Comparison of ENCODE assay signal across 22 cellular contexts in the genomic region with DNA sequence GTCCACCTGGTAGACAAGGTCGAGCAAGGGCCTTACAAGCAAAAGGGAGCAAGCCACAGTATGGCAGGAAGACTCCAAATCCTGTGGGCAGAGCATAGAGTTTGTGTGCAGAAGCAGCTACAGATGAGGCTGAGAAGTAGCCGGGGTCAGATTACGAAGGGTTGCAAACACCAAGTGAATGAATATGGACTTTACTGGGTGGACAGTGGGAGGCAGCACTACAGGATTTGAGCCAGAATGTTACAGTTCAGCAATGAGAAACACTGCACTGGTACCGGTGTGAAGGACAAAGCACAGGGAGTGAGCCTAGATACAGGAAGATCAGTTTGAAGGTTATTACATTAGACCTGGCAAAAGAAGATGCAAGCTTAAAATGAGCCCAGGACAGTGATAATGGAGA. TPM values are rescaled to one million over a fixed set of nuclear protein-coding genes. Genes with fewer than 3 reads are reported as not detected.
DNase-seq lines count a peak whose midpoint lies in the region; ATAC-seq, FAIRE-seq and TF ChIP-seq lines count a peak whose summit lies in the region.
"Had no signal": no experiment of that assay in that cellular context is flagged by ENCODE, and none has a peak within 500 bp of the region (broad histone marks: within the 10 kb centered on the region; RNA-seq: fewer than 3 reads in every experiment).

No MANE protein-coding gene starts in this region.

- H3K4me3 ChIP-seq in GM23338 = no peak overlapping the region
- no peak overlapping the region for H3K4me3 ChIP-seq in K562
- no peak overlapping the region for H3K4me3 ChIP-seq in right cardiac atrium (ENCODE audit: low read length)
- H3K4me3 ChIP-seq: coronary artery, psoas muscle had no signal

- no peak overlapping the region for H3K27ac ChIP-seq in GM23338 (ENCODE audit: low read depth)
- H3K27ac ChIP-seq in K562 (ENCODE audit: extremely low read depth, low read depth, low read length) = no peak overlapping the region
- no peak overlapping the region for H3K27ac ChIP-seq in right cardiac atrium (ENCODE audit: low read length)
- H3K27ac ChIP-seq: coronary artery, psoas muscle had no signal

- peaks cover 5% of the 10 kb centered on the region; the same call in 2 of the 3 replicates for H3K4me1 Mint-ChIP-seq in GM23338

- no peak overlapping the region for H3K27ac Mint-ChIP-seq in GM23338
- H3K27ac Mint-ChIP-seq: activated B cell treated with CpG ODN at 0.5 μM for 24 hours; activated CD8-positive, alpha-beta T cell treated with anti-CD3 and anti-CD28 coated beads for 36 hours; mesothelial cell of epicardium had no signal

- no peak for TF ChIP-seq POLR2A in K562 (conservative IDR thresholded peaks at IDR 0.05)

- TF ChIP-seq CTCF in GM23338 (conservative IDR thresholded peaks at IDR 0.05; ENCODE audit: low read depth in 2 of 2) (peak in 1 of 2 experiments; percentile 26; a peak in 1 of 4 replicates), K562 (IDR thresholded peaks at IDR 0.05 in 2 of 3, conservative IDR thresholded peaks at IDR 0.05 in 1 of 3; ENCODE audit: insufficient read depth in 2 of 3, low read depth in 1 of 3, low read length in 3 of 3) (0 out of 6 replicates have a peak, but pooled peaks of 1 of the 3 experiments have one; percentile 4)

- no TSS peak for BruUV-seq in K562 (replicated peaks; lab: Mats Ljungman, UMichigan)

- H3K36me3 Mint-ChIP-seq in GM23338 (ENCODE audit: low read depth) = no peaks in the 10 kb centered on the region
- H3K36me3 Mint-ChIP-seq: mesothelial cell of epicardium had no signal

- CTCF ChIA-PET in K562 (lab: Yijun Ruan, JAX; ENCODE audit: low intra/inter-chr PET ratio) = no interaction called here

- H2AFZ ChIP-seq in GM23338 (no peak overlapping the region), K562 (ENCODE audit: low read depth, low read length) (no peak overlapping the region)

- peak; percentile 66 for ATAC-seq in GM23338
- ATAC-seq in K562 = peak; percentile 55; the same call in 2 of the 3 replicates
- ATAC-seq in right cardiac atrium = no peak
- no peak for ATAC-seq in HG03280 (IDR thresholded peaks at IDR 0.05; ENCODE audit: unreplicated experiment)
- ATAC-seq: activated CD8-positive, alpha-beta T cell treated with anti-CD3 and anti-CD28 coated beads for 36 hours; activated T-cell treated with anti-CD3 and anti-CD28 coated beads, Interleukin-2, amount 50 U/mL, for 4 hours; psoas muscle had no signal

- no peak for TF ChIP-seq RAD21 in K562 (CRISPR knock-in tag; conservative IDR thresholded peaks at IDR 0.05 in 1 of 2, IDR thresholded peaks at IDR 0.05 in 1 of 2)

- peak; percentile 6 for DNase-seq in GM23338 (ENCODE audit: low spot score)
- peak; percentile 34 for DNase-seq in HT1080 (ENCODE audit: low read depth)
- DNase-seq in K562 (ENCODE audit: extremely low read depth in 1 of 4, low spot score in 3 of 4) = no peak
- peak; percentile 71 for DNase-seq in iris pigment epithelial cell (ENCODE audit: low read depth)
- DNase-seq in RCC 7860 (ENCODE audit: low spot score) = no peak
- no peak for DNase-seq in stimulated activated naive CD4-positive, alpha-beta T cell (lab: John Stamatoyannopoulos, UW)
- DNase-seq in right cardiac atrium = no peak
- DNase-seq: activated B cell treated with CpG ODN at 0.5 μM for 24 hours; activated CD8-positive, alpha-beta T cell treated with anti-CD3 and anti-CD28 coated beads for 36 hours; activated naive CD4-positive, alpha-beta T cell treated with anti-CD3 and anti-CD28 coated beads, Interleukin-2, amount 50 U/mL, for 16 hours; activated T-cell treated with anti-CD3 and anti-CD28 coated beads, Interleukin-2, amount 50 U/mL, for 4 hours; CD4-positive, alpha-beta memory T cell; Kasumi-1; NCI-H526; psoas muscle; SHP77 treated with DMSO at 0.1 percent for 48 hours; stimulated activated CD8-positive, alpha-beta memory T cell treated with anti-CD3 and anti-CD28 coated beads, Interleukin-4, amount 100 ng/mL, for 48 hours; substantia nigra; T-helper 2 cell had no signal

- no peaks in the 10 kb centered on the region for H3K79me2 ChIP-seq in GM23338 (replicated peaks; ENCODE audit: insufficient read depth)
- H3K79me2 ChIP-seq in K562 (ENCODE audit: control insufficient read depth, insufficient read depth, low read length) = no peaks in the 10 kb centered on the region

- H3K9me3 ChIP-seq in K562 (replicated peaks; ENCODE audit: control insufficient read depth, insufficient read depth, low read depth, low read length) (no peaks in the 10 kb centered on the region), right cardiac atrium (ENCODE audit: control insufficient read depth, low read length) (no peaks in the 10 kb centered on the region)
- H3K9me3 ChIP-seq: psoas muscle had no signal

- H3K27me3 ChIP-seq in GM23338 (ENCODE audit: insufficient read depth) (no peaks in the 10 kb centered on the region), K562 (ENCODE audit: control insufficient read depth in 2 of 2, insufficient read depth in 2 of 2, low read length in 2 of 2) (peaks cover 3 to 4% of the 10 kb centered on the region in 2 experiments; a peak in 1 of 5 replicates), right cardiac atrium (ENCODE audit: control insufficient read depth, insufficient read depth) (no peaks in the 10 kb centered on the region)

- no peaks in the 10 kb centered on the region for H3K9me2 ChIP-seq in GM23338 (ENCODE audit: insufficient read depth)

- intact Hi-C loops in K562 (cut with micrococcal nuclease) (no loop called here), right cardiac atrium (cut with DNase I) (no loop called here)

- no peak overlapping the region for H3K9ac ChIP-seq in K562 (ENCODE audit: insufficient read depth in 1 of 2, low read depth in 2 of 2, low read length in 2 of 2)

- H3K4me3 Mint-ChIP-seq in GM23338 = no peak overlapping the region
- H3K4me3 Mint-ChIP-seq: activated B cell treated with CpG ODN at 0.5 μM for 24 hours; activated CD8-positive, alpha-beta T cell treated with anti-CD3 and anti-CD28 coated beads for 36 hours; activated T-cell treated with anti-CD3 and anti-CD28 coated beads, Interleukin-2, amount 50 U/mL, for 4 hours; mesothelial cell of epicardium had no signal

- H3K4me2 ChIP-seq in GM23338 (no peak overlapping the region), K562 (ENCODE audit: insufficient read depth, low read length) (no peak overlapping the region)

- 5% methylated on average over 4 of the region's 4 CpGs for WGBS in K562 (ENCODE audit: insufficient coverage, low coverage, missing lambda C conversion rate)
- 62% methylated on average over 4 of the region's 4 CpGs for WGBS in right cardiac atrium

- in situ Hi-C loops in K562 (cut with MboI) = no loop called here

- no peak for TF ChIP-seq EP300 in K562 (IDR thresholded peaks at IDR 0.05; ENCODE audit: low read length)

- no peak for FAIRE-seq in K562 (lab: Jason Lieb, UNC)
- no peak for FAIRE-seq in RCC 7860 (lab: Jason Lieb, UNC)

- H3K4me1 ChIP-seq in GM23338 (ENCODE audit: insufficient read depth) = no peaks in the 10 kb centered on the region
- H3K4me1 ChIP-seq in K562 (replicated peaks in 1 of 2; ENCODE audit: control insufficient read depth in 2 of 2, insufficient read depth in 2 of 2, low read length in 2 of 2) = peaks cover 5 to 6% of the 10 kb centered on the region in 2 experiments; a peak in 3 of 5 replicates
- H3K4me1 ChIP-seq in right cardiac atrium (ENCODE audit: control insufficient read depth, insufficient read depth, low read length) = no peaks in the 10 kb centered on the region
- H3K4me1 ChIP-seq: psoas muscle had no signal

- H4K20me1 ChIP-seq in GM23338 (replicated peaks; ENCODE audit: insufficient read depth) = no peaks in the 10 kb centered on the region
- H4K20me1 ChIP-seq in K562 (replicated peaks; ENCODE audit: control insufficient read depth, insufficient read depth, low read length) = no peaks in the 10 kb centered on the region

- H3K36me3 ChIP-seq in GM23338 (ENCODE audit: insufficient read depth) = no peaks in the 10 kb centered on the region
- no peaks in the 10 kb centered on the region for H3K36me3 ChIP-seq in K562 (ENCODE audit: control insufficient read depth, insufficient read depth, low read length)

- H3K27me3 Mint-ChIP-seq in GM23338 (ENCODE audit: insufficient read depth, low read depth, poor library complexity) = peaks cover 1% of the 10 kb centered on the region
- H3K27me3 Mint-ChIP-seq: activated B cell treated with CpG ODN at 0.5 μM for 24 hours; activated CD8-positive, alpha-beta T cell treated with anti-CD3 and anti-CD28 coated beads for 36 hours had no signal

- H3F3A ChIP-seq in GM23338 (replicated peaks; ENCODE audit: low read depth) = no peaks in the 10 kb centered on the region

- H3K9me3 Mint-ChIP-seq in GM23338 = no peaks in the 10 kb centered on the region
- H3K9me3 Mint-ChIP-seq: activated B cell treated with CpG ODN at 0.5 μM for 24 hours; activated CD8-positive, alpha-beta T cell treated with anti-CD3 and anti-CD28 coated beads for 36 hours; activated T-cell treated with anti-CD3 and anti-CD28 coated beads, Interleukin-2, amount 50 U/mL, for 4 hours; mesothelial cell of epicardium had no signal

- POLR2A ChIA-PET in K562 (lab: Yijun Ruan, JAX) = no interaction called here

- no peaks in the 10 kb centered on the region for H3K9me1 ChIP-seq in K562 (ENCODE audit: control insufficient read depth, insufficient read depth, low read length)

RNA-seq across cellular contexts. Expression of a gene that starts 46.1 kb away (rescaled TPM):
- not detected in 2 replicates for total RNA-seq in GM23338 (2014; rRNA removed; shearing (Covaris generic))
- polyA plus RNA-seq in GM23338 (2016; fragmentation: Nextera tagmentation; extraction: Ambion mirVana) (not detected in 2 replicates), K562 (2011; rRNA removed) (not detected in 2 replicates), K562 (2014; fragmentation: Illumina TruSeq; extraction: Trizol) (not detected in 2 replicates), K562 (2014; fragmentation: Nextera tagmentation; extraction: Ambion mirVana) (not detected), K562 (2014; rRNA removed) (not detected in 2 replicates), right cardiac atrium (159 TPM)
- not detected in 2 replicates for total RNA-seq in HT1080 (2014; rRNA removed; shearing (Covaris generic))
- polyA plus RNA-seq in HT1080 (2015; cell fraction: cytosol; rRNA removed) = not detected in 2 replicates
- polyA plus RNA-seq in HT1080 (2015; cell fraction: nucleus; rRNA removed) = not detected in 2 replicates
- total RNA-seq in K562 (2011; cell fraction: chromatin; rRNA removed; ENCODE audit: low replicate concordance) = not detected in 2 replicates
- total RNA-seq in K562 (2011; cell fraction: nucleolus; rRNA removed) = not detected in 2 replicates
- not detected in 2 replicates for total RNA-seq in K562 (2011; cell fraction: nucleoplasm; rRNA removed)
- total RNA-seq in K562 (2014; rRNA removed) (not detected in 2 replicates), K562 (2014; rRNA removed; fragmentation: Illumina TruSeq; extraction: Trizol) (not detected in 2 replicates), K562 (2015; rRNA removed; fragmentation: Illumina TruSeq; extraction: Trizol) (not detected in 2 replicates), K562 (2021) (0.24 and 0.27 TPM in 2 replicates), right cardiac atrium (10 to 100 TPM; 30.6 to 82.1 (median 56.7) TPM)
- polyA plus RNA-seq in K562 (2011; cell fraction: cytosol; rRNA removed) = not detected in 2 replicates
- not detected in 2 replicates for polyA plus RNA-seq in K562 (2011; cell fraction: nucleus; rRNA removed)
- not detected in 2 replicates for polyA plus RNA-seq in K562 (2012)
- polyA minus RNA-seq in K562 (2011; rRNA and poly(A)+ RNA removed) = not detected in 2 replicates
- not detected in 2 replicates for polyA minus RNA-seq in K562 (2011; cell fraction: cytosol; rRNA and poly(A)+ RNA removed)
- not detected in 2 replicates for polyA minus RNA-seq in K562 (2011; cell fraction: nucleus; rRNA and poly(A)+ RNA removed)

Comparison
In these comparisons a context has a peak if more than half of its experiments do, and no peak if none do; other contexts are left out.
1. ATAC-seq: peak in GM23338 (single experiment) and K562 (single experiment); none in right cardiac atrium (0 of 2) and HG03280 (single experiment).
2. DNase-seq: peak in GM23338 (single experiment), HT1080 (single experiment) and iris pigment epithelial cell (single experiment); none in K562 (0 of 4), RCC 7860 (single experiment), stimulated activated naive CD4-positive, alpha-beta T cell (0 of 6) and right cardiac atrium (0 of 3).
3. RNA of a gene that starts 46.1 kb away (total RNA-seq): 30.6 to 82.1 TPM in right cardiac atrium; not detected in GM23338, not detected in HT1080 and 0.24 to 0.27 TPM in K562; every median in the first group is over 10 times any median in the second.